In the genomic region with DNA sequence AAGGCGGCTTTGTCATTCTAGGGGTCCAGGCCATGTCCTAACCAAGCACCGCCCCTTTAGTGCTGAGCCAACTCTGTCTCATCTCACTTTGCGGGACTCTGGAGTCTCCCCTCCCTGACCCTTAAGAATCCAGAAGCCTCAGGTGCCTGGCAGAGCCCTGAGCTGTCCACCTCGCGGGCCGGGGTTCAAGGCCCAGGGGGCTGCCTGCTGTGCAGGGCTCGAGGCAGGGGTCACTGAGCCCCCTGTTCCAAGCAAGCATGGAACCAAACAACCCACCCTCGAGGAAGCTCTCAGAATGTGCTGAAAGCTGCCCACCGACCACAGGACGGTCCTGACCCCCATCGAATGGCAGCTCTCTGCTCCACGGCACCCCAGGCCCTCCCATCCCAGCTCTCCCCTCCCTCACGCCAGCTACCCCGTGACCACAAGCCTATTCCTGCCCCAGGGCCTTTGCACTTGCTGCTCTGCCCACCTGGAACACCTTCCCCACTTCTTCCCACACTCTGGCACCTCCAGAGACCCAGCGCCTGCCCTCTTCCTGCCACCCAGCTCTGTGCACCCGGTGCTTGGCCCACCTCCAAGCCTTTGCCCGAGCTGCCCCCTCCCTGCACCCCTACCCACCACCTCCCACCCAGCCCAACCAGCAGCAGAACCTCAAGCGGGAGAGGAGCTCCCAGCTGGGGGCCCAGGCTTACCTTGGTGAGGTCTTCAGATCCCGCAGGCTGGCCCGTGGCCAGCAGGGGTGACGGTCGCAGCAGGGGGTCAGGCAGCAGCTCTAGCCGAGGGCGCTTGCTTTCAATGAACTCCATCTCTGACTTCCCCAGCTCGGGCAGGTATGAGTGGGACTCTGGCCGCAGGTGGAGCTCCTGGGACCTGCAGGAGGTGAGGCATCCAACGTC, we compare ENCODE assay signal across 1 cellular context.
TF ChIP-seq lines count a peak whose summit lies in the region.

No MANE protein-coding gene starts in this region.

TF ChIP-seq in K562, 482 proteins besides CTCF, POLR2A, EP300 and RAD21:
- TF ChIP-seq RBM22 (IDR thresholded peaks at IDR 0.05; ENCODE audit: low read depth, low read length, poor library complexity, severe bottlenecking) (peak; percentile 45), DPF2 (IDR thresholded peaks at IDR 0.05) (no peak), NFIC (IDR thresholded peaks at IDR 0.05) (peak; percentile 36)
- TF ChIP-seq, protein P1, sequence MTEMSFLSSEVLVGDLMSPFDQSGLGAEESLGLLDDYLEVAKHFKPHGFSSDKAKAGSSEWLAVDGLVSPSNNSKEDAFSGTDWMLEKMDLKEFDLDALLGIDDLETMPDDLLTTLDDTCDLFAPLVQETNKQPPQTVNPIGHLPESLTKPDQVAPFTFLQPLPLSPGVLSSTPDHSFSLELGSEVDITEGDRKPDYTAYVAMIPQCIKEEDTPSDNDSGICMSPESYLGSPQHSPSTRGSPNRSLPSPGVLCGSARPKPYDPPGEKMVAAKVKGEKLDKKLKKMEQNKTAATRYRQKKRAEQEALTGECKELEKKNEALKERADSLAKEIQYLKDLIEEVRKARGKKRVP (CRISPR knock-in tag; IDR thresholded peaks at IDR 0.05): no peak
